ENCODE assay signal across 2 cellular contexts in genomic region chr20:54486583-54486982, GRCh38.
TF ChIP-seq lines count a peak whose summit lies in the region.

No MANE protein-coding gene starts in this region.

TF ChIP-seq in HCT116, 20 proteins besides CTCF, POLR2A, EP300 and RAD21:
- TF ChIP-seq ATF3 (IDR thresholded peaks at IDR 0.05) (no peak), SP1 (IDR thresholded peaks at IDR 0.05; ENCODE audit: low read depth) (no peak), EGR1 (IDR thresholded peaks at IDR 0.05; ENCODE audit: low read depth) (no peak), POLR2AphosphoS5 (IDR thresholded peaks at IDR 0.05; ENCODE audit: low read depth, low read length) (no peak), ZBTB33 (IDR thresholded peaks at IDR 0.05; ENCODE audit: extremely low read depth, insufficient replicate concordance, low read length) (no peak), TCF7L2 (IDR thresholded peaks at IDR 0.05; ENCODE audit: borderline replicate concordance, extremely low read depth, insufficient read depth, insufficient read length) (no peak), EZH2phosphoT487 (IDR thresholded peaks at IDR 0.05; ENCODE audit: borderline replicate concordance) (no peak), REST (IDR thresholded peaks at IDR 0.05; ENCODE audit: low read depth) (no peak), MAX (IDR thresholded peaks at IDR 0.05) (no peak), YY1 (IDR thresholded peaks at IDR 0.05; ENCODE audit: extremely low read depth, insufficient replicate concordance, low read depth, low read length) (no peak), JUND (IDR thresholded peaks at IDR 0.05) (peak; percentile 47), ZNF274 (IDR thresholded peaks at IDR 0.05; ENCODE audit: low read depth, low read length) (no peak), FOSL1 (IDR thresholded peaks at IDR 0.05; ENCODE audit: low read depth) (peak; percentile 57; the same call in 1 of the 2 replicates)

TF ChIP-seq in GM12878, 131 proteins besides CTCF, POLR2A, EP300 and RAD21:
- TF ChIP-seq POLR2AphosphoS2 (IDR thresholded peaks at IDR 0.05; ENCODE audit: low read depth, low read length) (no peak), USF1 (IDR thresholded peaks at IDR 0.05; ENCODE audit: borderline replicate concordance, extremely low read length, insufficient read depth, low read depth, low read length) (no peak), NFXL1 (IDR thresholded peaks at IDR 0.05; ENCODE audit: borderline replicate concordance) (0 out of 2 replicates have a peak, but pooled peaks have one; percentile 39)
TF ChIP-seq in GM12878: peak in this region for 1.
